1 cellular context compared by ENCODE assay signal in the genomic region with DNA sequence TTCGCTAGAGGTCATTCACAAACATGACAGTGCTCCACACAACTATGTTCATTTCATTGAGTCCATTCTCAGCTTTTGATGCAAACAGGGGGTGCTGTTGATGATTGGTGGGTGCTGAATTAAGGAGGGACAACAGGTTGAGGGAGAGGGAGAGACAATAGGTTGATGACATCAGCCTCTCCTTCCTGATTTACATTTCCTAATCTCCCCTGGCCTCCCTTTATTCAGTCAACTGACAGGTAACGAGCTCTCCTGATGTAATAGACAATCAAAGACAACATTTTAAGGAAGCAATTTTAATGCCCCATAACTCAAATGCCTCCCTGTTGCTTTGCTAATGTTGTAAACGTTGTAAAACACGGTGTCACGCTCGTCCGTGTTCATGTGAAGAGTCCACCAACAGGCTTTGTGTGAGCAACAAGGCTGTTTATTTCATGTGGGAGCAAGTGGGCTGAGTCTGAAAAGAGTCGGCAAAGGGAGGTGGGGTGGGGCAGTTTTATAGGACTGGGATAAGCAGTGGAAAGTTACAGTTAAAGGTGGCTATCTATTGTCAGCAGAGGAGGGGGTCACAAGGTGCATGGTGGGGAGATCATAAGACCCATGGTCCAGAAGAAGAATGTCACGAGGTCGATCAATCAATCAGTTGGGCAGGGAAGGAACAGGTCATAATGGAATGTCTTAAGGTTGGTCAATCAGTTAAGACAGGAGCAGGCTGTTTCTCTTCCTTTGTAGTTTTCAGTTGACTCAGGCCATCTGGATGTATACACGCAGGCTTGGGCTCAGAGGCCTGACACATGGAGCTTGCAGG.
TF ChIP-seq lines count a peak whose summit lies in the region.

No MANE protein-coding gene starts in this region.

TF ChIP-seq in K562, 482 proteins besides CTCF, POLR2A, EP300 and RAD21 (continued from another document and continues in another):
- TF ChIP-seq, protein P1, sequence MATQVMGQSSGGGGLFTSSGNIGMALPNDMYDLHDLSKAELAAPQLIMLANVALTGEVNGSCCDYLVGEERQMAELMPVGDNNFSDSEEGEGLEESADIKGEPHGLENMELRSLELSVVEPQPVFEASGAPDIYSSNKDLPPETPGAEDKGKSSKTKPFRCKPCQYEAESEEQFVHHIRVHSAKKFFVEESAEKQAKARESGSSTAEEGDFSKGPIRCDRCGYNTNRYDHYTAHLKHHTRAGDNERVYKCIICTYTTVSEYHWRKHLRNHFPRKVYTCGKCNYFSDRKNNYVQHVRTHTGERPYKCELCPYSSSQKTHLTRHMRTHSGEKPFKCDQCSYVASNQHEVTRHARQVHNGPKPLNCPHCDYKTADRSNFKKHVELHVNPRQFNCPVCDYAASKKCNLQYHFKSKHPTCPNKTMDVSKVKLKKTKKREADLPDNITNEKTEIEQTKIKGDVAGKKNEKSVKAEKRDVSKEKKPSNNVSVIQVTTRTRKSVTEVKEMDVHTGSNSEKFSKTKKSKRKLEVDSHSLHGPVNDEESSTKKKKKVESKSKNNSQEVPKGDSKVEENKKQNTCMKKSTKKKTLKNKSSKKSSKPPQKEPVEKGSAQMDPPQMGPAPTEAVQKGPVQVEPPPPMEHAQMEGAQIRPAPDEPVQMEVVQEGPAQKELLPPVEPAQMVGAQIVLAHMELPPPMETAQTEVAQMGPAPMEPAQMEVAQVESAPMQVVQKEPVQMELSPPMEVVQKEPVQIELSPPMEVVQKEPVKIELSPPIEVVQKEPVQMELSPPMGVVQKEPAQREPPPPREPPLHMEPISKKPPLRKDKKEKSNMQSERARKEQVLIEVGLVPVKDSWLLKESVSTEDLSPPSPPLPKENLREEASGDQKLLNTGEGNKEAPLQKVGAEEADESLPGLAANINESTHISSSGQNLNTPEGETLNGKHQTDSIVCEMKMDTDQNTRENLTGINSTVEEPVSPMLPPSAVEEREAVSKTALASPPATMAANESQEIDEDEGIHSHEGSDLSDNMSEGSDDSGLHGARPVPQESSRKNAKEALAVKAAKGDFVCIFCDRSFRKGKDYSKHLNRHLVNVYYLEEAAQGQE (CRISPR knock-in tag; IDR thresholded peaks at IDR 0.05; ENCODE audit: low read depth): no peak
- TF ChIP-seq ZNF583 (CRISPR knock-in tag; IDR thresholded peaks at IDR 0.05) (no peak), CHD2 (IDR thresholded peaks at IDR 0.05; ENCODE audit: low read depth, low read length) (no peak), RBM39 (optimal IDR thresholded peaks at IDR 0.05; ENCODE audit: low read depth, low read length) (no peak), MEF2D (tag; conservative IDR thresholded peaks at IDR 0.05; ENCODE audit: low read depth) (no peak; the same call in 1 of the 2 replicates), IRF2 (CRISPR knock-in tag; IDR thresholded peaks at IDR 0.05) (no peak), CBFB (CRISPR knock-in tag; IDR thresholded peaks at IDR 0.05) (no peak), LARP7 (IDR thresholded peaks at IDR 0.05) (no peak), MCM7 (IDR thresholded peaks at IDR 0.05) (no peak), ZNF239 (CRISPR knock-in tag; IDR thresholded peaks at IDR 0.05) (no peak), PATZ1 (CRISPR knock-in tag; IDR thresholded peaks at IDR 0.05; ENCODE audit: borderline replicate concordance) (no peak), TRIM24 (IDR thresholded peaks at IDR 0.05) (peak in 1 of 2 experiments; percentile 51; a peak in 1 of 4 replicates), CREB1 (IDR thresholded peaks at IDR 0.05) (no peak), CREB1 (CRISPR knock-in tag; IDR thresholded peaks at IDR 0.05) (no peak), MAFG (tag; conservative IDR thresholded peaks at IDR 0.05) (no peak), GTF2B (IDR thresholded peaks at IDR 0.05; ENCODE audit: extremely low read depth, insufficient read length) (no peak), IFI16 (CRISPR knock-in tag; IDR thresholded peaks at IDR 0.05) (no peak), SIX5 (IDR thresholded peaks at IDR 0.05; ENCODE audit: borderline replicate concordance in 1 of 2, insufficient read depth in 1 of 2, low read depth in 1 of 2, low read length in 2 of 2) (no peak), ATF2 (CRISPR knock-in tag; IDR thresholded peaks at IDR 0.05) (no peak), ZFP1 (CRISPR knock-in tag; IDR thresholded peaks at IDR 0.05) (no peak), ZNF518B (CRISPR knock-in tag; IDR thresholded peaks at IDR 0.05) (no peak), TEAD2 (tag; IDR thresholded peaks at IDR 0.05) (no peak), RBFOX2 (IDR thresholded peaks at IDR 0.05; ENCODE audit: low read depth, low read length) (no peak), XRCC4 (IDR thresholded peaks at IDR 0.05; ENCODE audit: extremely low read depth, insufficient read depth, insufficient read length) (no peak), KDM5B (IDR thresholded peaks at IDR 0.05; ENCODE audit: insufficient replicate concordance, low read depth, low read length) (no peak), ADNP (tag; IDR thresholded peaks at IDR 0.05) (no peak), MBD2 (IDR thresholded peaks at IDR 0.05; ENCODE audit: borderline replicate concordance, low read depth) (0 out of 2 replicates have a peak, but pooled peaks have one; percentile 40), ZNF785 (CRISPR knock-in tag; IDR thresholded peaks at IDR 0.05) (no peak), ZNF778 (CRISPR knock-in tag; IDR thresholded peaks at IDR 0.05) (no peak), MYBL2 (IDR thresholded peaks at IDR 0.05; ENCODE audit: low read depth) (no peak), MYBL2 (CRISPR knock-in tag; IDR thresholded peaks at IDR 0.05; ENCODE audit: borderline replicate concordance) (no peak), CXXC5 (CRISPR knock-in tag; IDR thresholded peaks at IDR 0.05) (peak; percentile 21; the same call in 1 of the 2 replicates), ZBTB9 (CRISPR knock-in tag; IDR thresholded peaks at IDR 0.05) (no peak), HDAC6 (IDR thresholded peaks at IDR 0.05; ENCODE audit: low read depth, low read length) (no peak), EGR1 (conservative IDR thresholded peaks at IDR 0.05) (no peak), KAT8 (IDR thresholded peaks at IDR 0.05; ENCODE audit: low read depth) (no peak), YY1 (IDR thresholded peaks at IDR 0.05; ENCODE audit: borderline replicate concordance in 1 of 3, control insufficient read depth in 1 of 3, extremely low read depth in 1 of 3, insufficient read depth in 3 of 3, insufficient read length in 1 of 3, insufficient replicate concordance in 2 of 3, low read depth in 1 of 3, low read length in 2 of 3) (no peak), GATA2 (CRISPR knock-in tag; IDR thresholded peaks at IDR 0.05) (peak; percentile 34; the same call in 1 of the 2 replicates)
- TF ChIP-seq, protein P2, sequence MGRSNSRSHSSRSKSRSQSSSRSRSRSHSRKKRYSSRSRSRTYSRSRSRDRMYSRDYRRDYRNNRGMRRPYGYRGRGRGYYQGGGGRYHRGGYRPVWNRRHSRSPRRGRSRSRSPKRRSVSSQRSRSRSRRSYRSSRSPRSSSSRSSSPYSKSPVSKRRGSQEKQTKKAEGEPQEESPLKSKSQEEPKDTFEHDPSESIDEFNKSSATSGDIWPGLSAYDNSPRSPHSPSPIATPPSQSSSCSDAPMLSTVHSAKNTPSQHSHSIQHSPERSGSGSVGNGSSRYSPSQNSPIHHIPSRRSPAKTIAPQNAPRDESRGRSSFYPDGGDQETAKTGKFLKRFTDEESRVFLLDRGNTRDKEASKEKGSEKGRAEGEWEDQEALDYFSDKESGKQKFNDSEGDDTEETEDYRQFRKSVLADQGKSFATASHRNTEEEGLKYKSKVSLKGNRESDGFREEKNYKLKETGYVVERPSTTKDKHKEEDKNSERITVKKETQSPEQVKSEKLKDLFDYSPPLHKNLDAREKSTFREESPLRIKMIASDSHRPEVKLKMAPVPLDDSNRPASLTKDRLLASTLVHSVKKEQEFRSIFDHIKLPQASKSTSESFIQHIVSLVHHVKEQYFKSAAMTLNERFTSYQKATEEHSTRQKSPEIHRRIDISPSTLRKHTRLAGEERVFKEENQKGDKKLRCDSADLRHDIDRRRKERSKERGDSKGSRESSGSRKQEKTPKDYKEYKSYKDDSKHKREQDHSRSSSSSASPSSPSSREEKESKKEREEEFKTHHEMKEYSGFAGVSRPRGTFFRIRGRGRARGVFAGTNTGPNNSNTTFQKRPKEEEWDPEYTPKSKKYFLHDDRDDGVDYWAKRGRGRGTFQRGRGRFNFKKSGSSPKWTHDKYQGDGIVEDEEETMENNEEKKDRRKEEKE (IDR thresholded peaks at IDR 0.05; ENCODE audit: borderline replicate concordance in 1 of 2, control insufficient read depth in 1 of 2, low read depth in 2 of 2, low read length in 1 of 2): no peak
